ENCODE assay signal across 1 cellular context in genomic region chr3:195191580-195191979, GRCh38.
TF ChIP-seq lines count a peak whose summit lies in the region.

No MANE protein-coding gene starts in this region.

TF ChIP-seq in GM12878, 131 proteins besides CTCF, POLR2A, EP300 and RAD21 (continued from another document):
- TF ChIP-seq USF1 (IDR thresholded peaks at IDR 0.05; ENCODE audit: borderline replicate concordance, extremely low read length, insufficient read depth, low read depth, low read length) (no peak), SRF (IDR thresholded peaks at IDR 0.05; ENCODE audit: low read depth in 2 of 2, low read length in 2 of 2) (no peak), PAX8 (IDR thresholded peaks at IDR 0.05) (no peak), MYC (IDR thresholded peaks at IDR 0.05; ENCODE audit: insufficient read depth, insufficient read length, insufficient replicate concordance, low read length, severe bottlenecking) (no peak), CHD1 (IDR thresholded peaks at IDR 0.05; ENCODE audit: low read depth, low read length) (no peak), POLR2AphosphoS5 (IDR thresholded peaks at IDR 0.05; ENCODE audit: low read length) (no peak), STAT3 (IDR thresholded peaks at IDR 0.05; ENCODE audit: low read depth, low read length) (no peak), ZNF384 (IDR thresholded peaks at IDR 0.05; ENCODE audit: borderline replicate concordance, low read depth, low read length) (no peak), JUND (IDR thresholded peaks at IDR 0.05; ENCODE audit: low read depth, low read length) (no peak), IRF3 (IDR thresholded peaks at IDR 0.05) (no peak), HDAC2 (IDR thresholded peaks at IDR 0.05) (no peak)
